ENCODE assay signal across 8 cellular contexts in genomic region chr3:159804726-159805410, GRCh38. TPM values are rescaled to one million over a fixed set of nuclear protein-coding genes. Genes with fewer than 3 reads are reported as not detected.
DNase-seq lines count a peak whose midpoint lies in the region; ATAC-seq and TF ChIP-seq lines count a peak whose summit lies in the region.

No MANE protein-coding gene starts in this region.

- ATAC-seq in GM18861 (IDR thresholded peaks at IDR 0.05; ENCODE audit: unreplicated experiment) (peak; percentile 97), HG02970 (IDR thresholded peaks at IDR 0.05; ENCODE audit: low FRiP score, unreplicated experiment) (peak; percentile 86), natural killer cell (peak in 2 of 3 donors; percentile 41 to 44)

- peaks cover 8% of the 10 kb centered on the region for H3K27me3 Mint-ChIP-seq in T-helper 2 cell treated with Interferon-gamma antibody and Interleukin-4, amounts not matched to agents 5 μg/mL and 100 μg/mL, for 36 hours (ENCODE audit: low read depth)
- no peaks in the 10 kb centered on the region for H3K27me3 Mint-ChIP-seq in natural killer cell (ENCODE audit: low read depth in 2 of 2)

- no peaks in the 10 kb centered on the region for H3K9me3 Mint-ChIP-seq in T-helper 2 cell treated with Interferon-gamma antibody and Interleukin-4, amounts not matched to agents 5 μg/mL and 100 μg/mL, for 36 hours
- H3K9me3 Mint-ChIP-seq in natural killer cell = no peaks in the 10 kb centered on the region

- 20% methylated on average over 5 of the region's 5 CpGs for WGBS in esophagus muscularis mucosa

- H3K27ac ChIP-seq in esophagus muscularis mucosa (replicated peaks in 1 of 4) = peak overlapping the region; percentile 62 to 90 (median 84)

- no peaks in the 10 kb centered on the region for H3K36me3 Mint-ChIP-seq in T-helper 2 cell treated with Interferon-gamma antibody and Interleukin-4, amounts not matched to agents 5 μg/mL and 100 μg/mL, for 36 hours (ENCODE audit: low read depth)
- H3K36me3 Mint-ChIP-seq in natural killer cell = no peaks in the 10 kb centered on the region

- H3K27ac Mint-ChIP-seq in T-helper 2 cell treated with Interferon-gamma antibody and Interleukin-4, amounts not matched to agents 5 μg/mL and 100 μg/mL, for 36 hours = no peak overlapping the region
- no peak overlapping the region for H3K27ac Mint-ChIP-seq in natural killer cell

- peak; percentile 82 to 91 (median 89) for TF ChIP-seq CTCF in esophagus muscularis mucosa (IDR thresholded peaks at IDR 0.05)
- TF ChIP-seq CTCF in natural killer cell (IDR thresholded peaks at IDR 0.05) = no peak

- peak; percentile 73 for DNase-seq in CD1c-positive myeloid dendritic cell (ENCODE audit: extremely low spot score)
- peak; percentile 83 for DNase-seq in NCI-H146 treated with DMSO at 0.1 percent for 48 hours (lab: John Stamatoyannopoulos, UW; ENCODE audit: unreplicated experiment)
- DNase-seq in T-helper 2 cell treated with Interferon-gamma antibody and Interleukin-4, amounts not matched to agents 5 μg/mL and 100 μg/mL, for 36 hours (ENCODE audit: low spot score) = peak; percentile 25
- DNase-seq in esophagus muscularis mucosa (ENCODE audit: extremely low spot score) = peak; percentile 92
- no peak for DNase-seq in natural killer cell
- no peak for DNase-seq in effector CD8-positive, alpha-beta T cell (lab: John Stamatoyannopoulos, UW)

- H3K4me3 Mint-ChIP-seq in T-helper 2 cell treated with Interferon-gamma antibody and Interleukin-4, amounts not matched to agents 5 μg/mL and 100 μg/mL, for 36 hours = no peak overlapping the region
- H3K4me3 Mint-ChIP-seq in natural killer cell = no peak overlapping the region

- TF ChIP-seq POLR2A in esophagus muscularis mucosa (IDR thresholded peaks at IDR 0.05; ENCODE audit: low read depth) = no peak

- intact Hi-C loops in esophagus muscularis mucosa (cut with DNase I) = loop anchor here (2.0 to 5.0 kb wide), 3 partner anchors 40 to 197 kb away; no protein-coding TSS in a partner anchor
- intact Hi-C loops in natural killer cell (cut with micrococcal nuclease) = no loop called here

- no peaks in the 10 kb centered on the region for H3K4me1 Mint-ChIP-seq in T-helper 2 cell treated with Interferon-gamma antibody and Interleukin-4, amounts not matched to agents 5 μg/mL and 100 μg/mL, for 36 hours (ENCODE audit: low read depth)
- H3K4me1 Mint-ChIP-seq in natural killer cell = no peaks in the 10 kb centered on the region

- H3K4me1 ChIP-seq in esophagus muscularis mucosa = peaks cover 45 to 88% (median 85%) of the 10 kb centered on the region in 4 donors

- H3K36me3 ChIP-seq in esophagus muscularis mucosa = no peaks in the 10 kb centered on the region

- H3K27me3 ChIP-seq in esophagus muscularis mucosa = no peaks in the 10 kb centered on the region

- no peaks in the 10 kb centered on the region for H3K9me3 ChIP-seq in esophagus muscularis mucosa

- H3K4me3 ChIP-seq in esophagus muscularis mucosa = peak overlapping the region in 2 of 4 donors; percentile 9 to 22

- peak; percentile 59 for TF ChIP-seq EP300 in esophagus muscularis mucosa (IDR thresholded peaks at IDR 0.05)

RNA-seq across cellular contexts. Expression of gene SCHIP1, which starts 34.8 kb away (rescaled TPM):
- total RNA-seq in esophagus muscularis mucosa = 10 to 100 TPM; 10.8 to 23.5 (median 14.3) TPM
- not detected for total RNA-seq in natural killer cell

Comparison
In these comparisons a context has a peak if more than half of its experiments do, and no peak if none do; other contexts are left out.
1. DNase-seq: peak in CD1c-positive myeloid dendritic cell (single experiment), NCI-H146 treated with DMSO at 0.1 percent for 48 hours (single experiment), T-helper 2 cell treated with Interferon-gamma antibody and Interleukin-4, amounts not matched to agents 5 μg/mL and 100 μg/mL, for 36 hours (single experiment) and esophagus muscularis mucosa (single experiment); none in natural killer cell (single experiment) and effector CD8-positive, alpha-beta T cell (single experiment).
2. ATAC-seq: peak in every context shown above with its lines; median percentile 97 in GM18861; 86 in HG02970; 42 in natural killer cell.
3. RNA of gene SCHIP1, which starts 34.8 kb away (total RNA-seq): 10.8 to 23.5 TPM in esophagus muscularis mucosa; not detected in natural killer cell; every median in the first group is over 4 times any median in the second.